Comparison of ENCODE assay signal across 17 cellular contexts in the genomic region with DNA sequence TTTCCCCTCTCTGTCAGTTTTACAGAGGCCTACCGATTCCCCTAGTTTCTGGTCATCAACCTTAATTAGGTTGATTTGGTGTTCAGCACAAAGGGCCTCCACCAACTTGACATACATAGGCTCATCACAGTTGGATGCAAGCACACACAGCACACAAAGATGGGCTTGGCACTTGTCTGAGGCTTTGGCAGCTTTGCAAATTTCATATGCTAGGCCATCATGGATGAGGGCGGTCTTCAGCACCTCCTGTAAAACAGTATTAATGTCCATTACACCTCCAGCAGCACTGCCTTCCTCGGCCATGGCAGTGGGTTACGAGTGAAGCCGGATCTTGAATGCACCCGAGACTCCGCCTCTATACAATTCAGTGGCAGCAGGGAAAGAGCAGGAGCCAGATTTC. TPM values are rescaled to one million over a fixed set of nuclear protein-coding genes. Genes with fewer than 3 reads are reported as not detected.
DNase-seq lines count a peak whose midpoint lies in the region; ATAC-seq and TF ChIP-seq lines count a peak whose summit lies in the region.
"Had no signal": no experiment of that assay in that cellular context is flagged by ENCODE, and none has a peak within 500 bp of the region (broad histone marks: within the 10 kb centered on the region; RNA-seq: fewer than 3 reads in every experiment).

No MANE protein-coding gene starts in this region.

- no peaks in the 10 kb centered on the region for H3K27me3 Mint-ChIP-seq in natural killer cell treated with Interleukin-12 subunit alpha and Interleukin-12 subunit beta and Interleukin-15 and Interleukin-18, amount 100 ng/mL, for 72 hours
- H3K27me3 Mint-ChIP-seq in natural killer cell (ENCODE audit: low read depth in 2 of 2) (no peaks in the 10 kb centered on the region), naive B cell (no peaks in the 10 kb centered on the region)
- H3K27me3 Mint-ChIP-seq: IgD-negative memory B cell had no signal

- H3K4me3 Mint-ChIP-seq in natural killer cell treated with Interleukin-12 subunit alpha and Interleukin-12 subunit beta and Interleukin-15 and Interleukin-18, amount 100 ng/mL, for 72 hours: peak overlapping the region; percentile 2
- H3K4me3 Mint-ChIP-seq in natural killer cell (no peak overlapping the region), naive B cell (peak overlapping the region in 1 of 8 donors; percentile 13)
- H3K4me3 Mint-ChIP-seq: IgD-negative memory B cell had no signal

- peak; percentile 39 for DNase-seq in natural killer cell treated with Interleukin-12 subunit alpha and Interleukin-12 subunit beta and Interleukin-15 and Interleukin-18, amount 100 ng/mL, for 72 hours (ENCODE audit: low spot score)
- DNase-seq in natural killer cell: no peak
- DNase-seq in NCI-H446 treated with DMSO at 0.1 percent for 48 hours (lab: John Stamatoyannopoulos, UW): peak; percentile 40
- no peak for DNase-seq in naive B cell
- no peak for DNase-seq in NCI-H2171 (lab: John Stamatoyannopoulos, UW)
- DNase-seq in occipital lobe (lab: John Stamatoyannopoulos, UW): no peak
- DNase-seq: GM23248, H7, MM.1S, NCI-H2029, NCI-H2227 treated with DMSO at 0.1 percent for 48 hours, NCI-H510A, NCI-H69, SHP77 had no signal

- ATAC-seq in natural killer cell treated with Interleukin-12 subunit alpha and Interleukin-12 subunit beta and Interleukin-15 and Interleukin-18, amount 100 ng/mL, for 72 hours: no peak
- ATAC-seq in natural killer cell (no peak), naive B cell (ENCODE audit: low read depth in 2 of 2) (no peak), HG03108 (IDR thresholded peaks at IDR 0.05; ENCODE audit: unreplicated experiment) (no peak)
- ATAC-seq: Panc1 had no signal

- H3K36me3 Mint-ChIP-seq in natural killer cell treated with Interleukin-12 subunit alpha and Interleukin-12 subunit beta and Interleukin-15 and Interleukin-18, amount 100 ng/mL, for 72 hours: peaks cover 34% of the 10 kb centered on the region
- H3K36me3 Mint-ChIP-seq in natural killer cell (no peaks in the 10 kb centered on the region), naive B cell (peaks cover 9 to 31% of the 10 kb centered on the region in 2 donors)

- peaks cover 49 to 50% of the 10 kb centered on the region in 2 donors for H3K4me1 Mint-ChIP-seq in natural killer cell treated with Interleukin-12 subunit alpha and Interleukin-12 subunit beta and Interleukin-15 and Interleukin-18, amount 100 ng/mL, for 72 hours (ENCODE audit: low read depth in 2 of 2)
- H3K4me1 Mint-ChIP-seq in natural killer cell (peaks cover 50 to 57% of the 10 kb centered on the region in 2 donors), naive B cell (peaks cover 31 to 45% (median 33%) of the 10 kb centered on the region in 3 donors)

- TF ChIP-seq CTCF in natural killer cell (IDR thresholded peaks at IDR 0.05): no peak

- peak overlapping the region; percentile 24 to 70 for H3K27ac Mint-ChIP-seq in natural killer cell treated with Interleukin-12 subunit alpha and Interleukin-12 subunit beta and Interleukin-15 and Interleukin-18, amount 100 ng/mL, for 72 hours
- H3K27ac Mint-ChIP-seq in natural killer cell (peak overlapping the region in 1 of 2 donors; percentile 71), naive B cell (peak overlapping the region in 5 of 6 donors; percentile 2 to 88 (median 67))
- H3K27ac Mint-ChIP-seq: IgD-negative memory B cell had no signal

- peaks cover 3% of the 10 kb centered on the region for H3K9me3 Mint-ChIP-seq in natural killer cell treated with Interleukin-12 subunit alpha and Interleukin-12 subunit beta and Interleukin-15 and Interleukin-18, amount 100 ng/mL, for 72 hours
- H3K9me3 Mint-ChIP-seq in natural killer cell (no peaks in the 10 kb centered on the region), naive B cell (no peaks in the 10 kb centered on the region)
- H3K9me3 Mint-ChIP-seq: IgD-negative memory B cell had no signal

- intact Hi-C loops in natural killer cell (cut with micrococcal nuclease): no loop called here

RNA-seq across cellular contexts. Expression of a gene that starts 56.9 kb away (rescaled TPM):
- total RNA-seq in natural killer cell treated with Interleukin-12 subunit alpha and Interleukin-12 subunit beta and Interleukin-15 and Interleukin-18, amount 100 ng/mL, for 72 hours: 10 to 100 TPM; 26.7 to 77.0 TPM
- total RNA-seq in natural killer cell: 100 to 1,000 TPM; 128 to 197 (median 178) TPM
- 100 to 1,000 TPM in 3 of 6 donors, 10 to 100 TPM in 3; 30.1 to 125 (median 106) TPM for polyA plus RNA-seq in naive B cell (ENCODE audit: low read depth in 6 of 6)
- total RNA-seq in occipital lobe: 8.6 TPM

Comparison
In these comparisons a context has a peak if more than half of its experiments do, and no peak if none do; other contexts are left out.
1. DNase-seq: peak in natural killer cell treated with Interleukin-12 subunit alpha and Interleukin-12 subunit beta and Interleukin-15 and Interleukin-18, amount 100 ng/mL, for 72 hours (single experiment) and NCI-H446 treated with DMSO at 0.1 percent for 48 hours (single experiment); none in natural killer cell (single experiment), naive B cell (single experiment), NCI-H2171 (single experiment) and occipital lobe (single experiment).